ENCODE assay signal across 21 cellular contexts in genomic region chr14:95285566-95285965, GRCh38. TPM values are rescaled to one million over a fixed set of nuclear protein-coding genes. Genes with fewer than 3 reads are reported as not detected.
DNase-seq lines count a peak whose midpoint lies in the region; FAIRE-seq and TF ChIP-seq lines count a peak whose summit lies in the region.
"Had no signal": no experiment of that assay in that cellular context is flagged by ENCODE, and none has a peak within 500 bp of the region (broad histone marks: within the 10 kb centered on the region; RNA-seq: fewer than 3 reads in every experiment).

No MANE protein-coding gene starts in this region.

- intact Hi-C loops in kidney (cut with DNase I): no loop called here

- H3K27ac ChIP-seq in kidney (ENCODE audit: low read depth in 2 of 2, low read length in 2 of 2): no peak overlapping the region
- H3K27ac ChIP-seq: 22Rv1, A549, C4-2B had no signal

- no peak overlapping the region for H3K4me3 ChIP-seq in kidney (ENCODE audit: low read length in 2 of 2)
- H3K4me3 ChIP-seq: A549 had no signal

- H3K4me1 ChIP-seq in kidney (ENCODE audit: control insufficient read depth in 1 of 2, insufficient read depth in 1 of 2, low read depth in 1 of 2, low read length in 2 of 2): peaks cover 4 to 22% of the 10 kb centered on the region in 2 donors
- H3K4me1 ChIP-seq: A549 had no signal

- peak; percentile 23 for DNase-seq in activated CD8-positive, alpha-beta memory T cell treated with anti-CD3 and anti-CD28 coated beads, Interleukin-2, amount 50 U/mL, for 48 hours
- no peak for DNase-seq in activated CD8-positive, alpha-beta memory T cell treated with anti-CD3 and anti-CD28 coated beads for 24 hours
- DNase-seq in islet precursor cell (peak; percentile 8), mesenteric fat pad (ENCODE audit: low spot score) (peak; percentile 26), kidney (no peak), GM19240 (ENCODE audit: insufficient read length, low spot score) (no peak)
- DNase-seq in stimulated activated CD4-positive, alpha-beta T cell treated with anti-CD3 and anti-CD28 coated beads, Interleukin-15, amount 100 ng/mL, for 24 hours: no peak
- DNase-seq: AML-193; CD4-positive, alpha-beta memory T cell; DMS153; DMS79; GDM1; GOT3; H7; HFFc6 had no signal

- H3K9ac ChIP-seq in kidney (ENCODE audit: low read length in 2 of 2): no peak overlapping the region

- H3K9me3 ChIP-seq in kidney (ENCODE audit: control insufficient read depth in 1 of 2, low read length in 2 of 2): no peaks in the 10 kb centered on the region
- H3K9me3 ChIP-seq: A549 had no signal

- no peak for FAIRE-seq in kidney (lab: Jason Lieb, UNC)
- FAIRE-seq: A549, GM12892, GM18507, HTR-8/SVneo had no signal

- no peak for TF ChIP-seq CTCF in kidney (IDR thresholded peaks at IDR 0.05; ENCODE audit: borderline replicate concordance, extremely low read depth, insufficient read depth)

- H3K36me3 ChIP-seq in kidney (ENCODE audit: control insufficient read depth in 1 of 2, insufficient read depth in 2 of 2, low read length in 2 of 2): no peaks in the 10 kb centered on the region

RNA-seq across cellular contexts. Expression of gene CLMN, which starts 34.1 kb away (rescaled TPM):
- total RNA-seq in mesenteric fat pad: 47.4 TPM
- total RNA-seq in kidney: 151 TPM
- polyA plus RNA-seq in kidney (ENCODE audit: insufficient read depth, low read depth, low replicate concordance): 33.1 TPM

Comparison
In these comparisons a context has a peak if more than half of its experiments do, and no peak if none do; other contexts are left out.
1. DNase-seq: peak in activated CD8-positive, alpha-beta memory T cell treated with anti-CD3 and anti-CD28 coated beads, Interleukin-2, amount 50 U/mL, for 48 hours (single experiment), islet precursor cell (single experiment) and mesenteric fat pad (single experiment); none in activated CD8-positive, alpha-beta memory T cell treated with anti-CD3 and anti-CD28 coated beads for 24 hours (single experiment), stimulated activated CD4-positive, alpha-beta T cell treated with anti-CD3 and anti-CD28 coated beads, Interleukin-15, amount 100 ng/mL, for 24 hours (single experiment), kidney (single experiment) and GM19240 (single experiment).